ENCODE assay signal across 16 cellular contexts in genomic region chr9:130844028-130844427, GRCh38. TPM values are rescaled to one million over a fixed set of nuclear protein-coding genes. Genes with fewer than 3 reads are reported as not detected.
DNase-seq lines count a peak whose midpoint lies in the region; ATAC-seq and TF ChIP-seq lines count a peak whose summit lies in the region.
"Had no signal": no experiment of that assay in that cellular context is flagged by ENCODE, and none has a peak within 500 bp of the region (broad histone marks: within the 10 kb centered on the region; RNA-seq: fewer than 3 reads in every experiment).

No MANE protein-coding gene starts in this region.

- peaks cover 74% of the 10 kb centered on the region for H3K79me2 ChIP-seq in ACC112 (ENCODE audit: control insufficient read depth, insufficient read depth, low read length, unreplicated experiment)

- H3K9me3 ChIP-seq in skeletal muscle tissue (ENCODE audit: control insufficient read depth in 3 of 3, low read length in 3 of 3): no peaks in the 10 kb centered on the region

- no peak overlapping the region for H2AFZ ChIP-seq in ACC112 (ENCODE audit: low read length, unreplicated experiment)

- no peaks in the 10 kb centered on the region for H3K27me3 Mint-ChIP-seq in T-helper 2 cell treated with Interferon-gamma antibody and Interleukin-4, amounts not matched to agents 5 μg/mL and 100 μg/mL, for 36 hours (ENCODE audit: low read depth)

- H3K4me3 ChIP-seq in ACC112 (ENCODE audit: low read depth, low read length): no peak overlapping the region
- H3K4me3 ChIP-seq in brain microvascular endothelial cell (ENCODE audit: low read depth, low read length): no peak overlapping the region
- no peak overlapping the region for H3K4me3 ChIP-seq in lower leg skin (ENCODE audit: low read depth, poor library complexity, severe bottlenecking)
- H3K4me3 ChIP-seq in skeletal muscle tissue (ENCODE audit: low read length in 3 of 3): no peak overlapping the region

- intact Hi-C loops in lower leg skin (cut with DNase I; ENCODE audit: low total_unique reads): no loop called here

- DNase-seq in brain microvascular endothelial cell (no peak), lower leg skin (ENCODE audit: low spot score in 2 of 2) (peak; percentile 49 to 87), D341Med (ENCODE audit: low spot score) (no peak)
- DNase-seq in T-helper 2 cell treated with Interferon-gamma antibody and Interleukin-4, amounts not matched to agents 5 μg/mL and 100 μg/mL, for 36 hours (ENCODE audit: low spot score): no peak
- DNase-seq: DMS153, NCI-H146, NCI-H526 treated with DMSO at 0.1 percent for 48 hours, T-helper 9 cell had no signal

- H3K9ac ChIP-seq in skeletal muscle tissue (ENCODE audit: low read depth in 1 of 3, low read length in 3 of 3): no peak overlapping the region
- H3K9ac ChIP-seq: KMS-11 had no signal

- H3K27me3 ChIP-seq in ACC112 (ENCODE audit: insufficient read depth, low read length) (no peaks in the 10 kb centered on the region), brain microvascular endothelial cell (replicated peaks) (no peaks in the 10 kb centered on the region), skeletal muscle tissue (ENCODE audit: control insufficient read depth in 3 of 3, insufficient read depth in 3 of 3, low read length in 3 of 3) (no peaks in the 10 kb centered on the region)

- in situ Hi-C loops in brain microvascular endothelial cell (cut with HindIII; ENCODE audit: low pct_ligation_motif_present, low sequenced_read_pairs): no loop called here

- H3K36me3 Mint-ChIP-seq in T-helper 2 cell treated with Interferon-gamma antibody and Interleukin-4, amounts not matched to agents 5 μg/mL and 100 μg/mL, for 36 hours (ENCODE audit: low read depth): no peaks in the 10 kb centered on the region

- no peak overlapping the region for H3K27ac Mint-ChIP-seq in T-helper 2 cell treated with Interferon-gamma antibody and Interleukin-4, amounts not matched to agents 5 μg/mL and 100 μg/mL, for 36 hours

- H3K4me1 Mint-ChIP-seq in T-helper 2 cell treated with Interferon-gamma antibody and Interleukin-4, amounts not matched to agents 5 μg/mL and 100 μg/mL, for 36 hours (ENCODE audit: low read depth): peaks cover 8% of the 10 kb centered on the region

- H3K4me1 ChIP-seq in ACC112 (ENCODE audit: control insufficient read depth, insufficient read depth, low read length, unreplicated experiment) (peaks cover 72% of the 10 kb centered on the region), skeletal muscle tissue (ENCODE audit: control insufficient read depth in 3 of 3, insufficient read depth in 3 of 3, low read length in 3 of 3) (peaks cover 54 to 59% (median 55%) of the 10 kb centered on the region in 3 donors)

- TF ChIP-seq CTCF in brain microvascular endothelial cell (IDR thresholded peaks at IDR 0.05; ENCODE audit: low read depth, low read length, missing control alignments) (no peak), lower leg skin (IDR thresholded peaks at IDR 0.05) (no peak)

- no peak for TF ChIP-seq POLR2A in lower leg skin (IDR thresholded peaks at IDR 0.05)

- ATAC-seq in HG02885 (IDR thresholded peaks at IDR 0.05; ENCODE audit: poor library complexity, unreplicated experiment): no peak
- ATAC-seq in HG02678 (IDR thresholded peaks at IDR 0.05; ENCODE audit: unreplicated experiment): no peak
- ATAC-seq: esophagus mucosa, sciatic nerve had no signal

- H3K4me3 Mint-ChIP-seq in T-helper 2 cell treated with Interferon-gamma antibody and Interleukin-4, amounts not matched to agents 5 μg/mL and 100 μg/mL, for 36 hours: no peak overlapping the region

- no peaks in the 10 kb centered on the region for H3K9me3 Mint-ChIP-seq in T-helper 2 cell treated with Interferon-gamma antibody and Interleukin-4, amounts not matched to agents 5 μg/mL and 100 μg/mL, for 36 hours

- H3K36me3 ChIP-seq in ACC112 (ENCODE audit: insufficient read depth, low read length) (no peaks in the 10 kb centered on the region), brain microvascular endothelial cell (replicated peaks) (peaks cover 2% of the 10 kb centered on the region), skeletal muscle tissue (ENCODE audit: control insufficient read depth in 3 of 3, insufficient read depth in 3 of 3, low read length in 3 of 3) (no peaks in the 10 kb centered on the region)

- peak overlapping the region; percentile 98 for H3K27ac ChIP-seq in ACC112 (ENCODE audit: low read depth, low read length)
- H3K27ac ChIP-seq in brain microvascular endothelial cell: peak overlapping the region; percentile 97
- H3K27ac ChIP-seq in skeletal muscle tissue (ENCODE audit: low read depth, low read length): peak overlapping the region; percentile 49
- H3K27ac ChIP-seq: KMS-11 had no signal

- 59 to 71% methylated on average over 4 of the region's 4 CpGs for WGBS in lower leg skin, 2 donors

RNA-seq across cellular contexts. Expression of gene ABL1, which starts 9.0 kb away (rescaled TPM):
- total RNA-seq in lower leg skin (10 to 100 TPM; 21.2 to 47.2 (median 34.3) TPM), skeletal muscle tissue (27.7 TPM)

RNA-seq across cellular contexts. Expression of gene QRFP, which starts 52.6 kb away (rescaled TPM):
- not detected for total RNA-seq in lower leg skin
- not detected for total RNA-seq in skeletal muscle tissue
- total RNA-seq: bronchial epithelial cell, esophagus mucosa, sciatic nerve had no signal

Comparison
In these comparisons a context has a peak if more than half of its experiments do, and no peak if none do; other contexts are left out.
1. DNase-seq: peak in lower leg skin (2 of 2); none in brain microvascular endothelial cell (single experiment), T-helper 2 cell treated with Interferon-gamma antibody and Interleukin-4, amounts not matched to agents 5 μg/mL and 100 μg/mL, for 36 hours (single experiment) and D341Med (single experiment).
2. Peak in every context shown above with its lines, with median percentiles within 50 percentile points of each other: H3K27ac ChIP-seq.